8 cellular contexts compared by ENCODE assay signal in genomic region chr20:63973636-63974401, GRCh38. TPM values are rescaled to one million over a fixed set of nuclear protein-coding genes. Genes with fewer than 3 reads are reported as not detected.
A peak's percentile ranks its signal among the peaks of the same experiment; 100 is the strongest.
DNase-seq lines count a peak whose midpoint lies in the region; ATAC-seq, FAIRE-seq and TF ChIP-seq lines count a peak whose summit lies in the region.

No MANE protein-coding gene starts in this region.

- no TSS peak for BruUV-seq in A673 (replicated peaks; lab: Mats Ljungman, UMichigan)

- CTCF ChIA-PET in A673 (lab: Charles Lee) = interaction anchor here (0.5 to 1.4 kb wide), 9 partner anchors 19 to 444 kb away, joined by 3 to 8 read pairs (median 4); partner anchors contain the start of gene PTK6

- intact Hi-C loops in A673 (cut with micrococcal nuclease; ENCODE audit: unreplicated experiment) = loop anchor here (10.0 kb wide), 1 partner anchor 199 kb away; no protein-coding TSS in a partner anchor

- H3K4me1 ChIP-seq in A673 (ENCODE audit: insufficient read depth, low read length, poor library complexity, severe bottlenecking) (peaks cover 15% of the 10 kb centered on the region), rectal smooth muscle tissue (ENCODE audit: control insufficient read depth, insufficient read depth, low read length) (peaks cover 4% of the 10 kb centered on the region)

- TF ChIP-seq CTCF in A673 (conservative IDR thresholded peaks at IDR 0.05; ENCODE audit: low read depth, low read length) (peak; percentile 99), astrocyte of the spinal cord (IDR thresholded peaks at IDR 0.05; ENCODE audit: low read depth, low read length) (peak; percentile 99)

- no peaks in the 10 kb centered on the region for H3K36me3 ChIP-seq in A673 (ENCODE audit: insufficient read depth, low read length, poor library complexity, severe bottlenecking)
- no peaks in the 10 kb centered on the region for H3K36me3 ChIP-seq in rectal smooth muscle tissue (ENCODE audit: control insufficient read depth, insufficient read depth, low read length)

- ATAC-seq in GM21390 (IDR thresholded peaks at IDR 0.05; ENCODE audit: unreplicated experiment) = no peak

- in situ Hi-C loops in astrocyte of the spinal cord (cut with HindIII; ENCODE audit: low sequenced_read_pairs) = no loop called here

- H3K4me3 ChIP-seq in A673 (ENCODE audit: low read depth, low read length, poor library complexity, severe bottlenecking) = peak overlapping the region; percentile 10
- peak overlapping the region; percentile 44 for H3K4me3 ChIP-seq in astrocyte of the spinal cord (ENCODE audit: low read depth, low read length)
- peak overlapping the region; percentile 35 for H3K4me3 ChIP-seq in rectal smooth muscle tissue (ENCODE audit: low read length)

- POLR2A ChIA-PET in A673 (lab: Charles Lee; ENCODE audit: low non-redundant PET) = interaction anchor here (0.6 kb wide), 2 partner anchors 86 to 275 kb away, joined by 3 to 7 read pairs; no protein-coding TSS in a partner anchor

- peak; percentile 39 for FAIRE-seq in GM18507 (lab: Jason Lieb, UNC)

- no peaks in the 10 kb centered on the region for H3K27me3 ChIP-seq in A673 (replicated peaks; ENCODE audit: insufficient read depth, low read depth, low read length, poor library complexity)
- H3K27me3 ChIP-seq in rectal smooth muscle tissue (ENCODE audit: control insufficient read depth, insufficient read depth, low read length) = no peaks in the 10 kb centered on the region

- no peaks in the 10 kb centered on the region for H3K9me3 ChIP-seq in A673 (ENCODE audit: low read depth, low read length, poor library complexity, severe bottlenecking)

- no peak overlapping the region for H3K9ac ChIP-seq in rectal smooth muscle tissue (ENCODE audit: low read length)

- DNase-seq in A673 (ENCODE audit: low spot score) (peak; percentile 77), GM18507 (ENCODE audit: extremely low spot score, insufficient read length, low read depth) (no peak), NCI-H146 treated with DMSO at 0.1 percent for 48 hours (lab: John Stamatoyannopoulos, UW; ENCODE audit: unreplicated experiment) (peak; percentile 74), T1000 (lab: John Stamatoyannopoulos, UW) (peak; percentile 67), astrocyte of the spinal cord (ENCODE audit: low read depth, low spot score) (peak; percentile 78), hepatic stellate cell (ENCODE audit: low spot score) (peak; percentile 95)

- H3K27ac ChIP-seq in A673 (ENCODE audit: low read depth, low read length, poor library complexity, severe bottlenecking) (no peak overlapping the region), rectal smooth muscle tissue (ENCODE audit: low read depth, low read length) (no peak overlapping the region)

RNA-seq across cellular contexts. Expression of gene ZNF512B, which starts 4.1 kb away (rescaled TPM):
- 28.9 and 30.8 TPM in 2 replicates for total RNA-seq in A673 (2021)

RNA-seq across cellular contexts. Expression of gene SAMD10, which starts 5.6 kb away (rescaled TPM):
- total RNA-seq in A673 (2021) = 6.3 and 7.2 TPM in 2 replicates

RNA-seq across cellular contexts. Expression of gene PRPF6, which starts 7.1 kb away (rescaled TPM):
- total RNA-seq in A673 (2021) = 86.3 and 93.2 TPM in 2 replicates

RNA-seq across cellular contexts. Expression of gene UCKL1, which starts 17.6 kb away (rescaled TPM):
- 48.1 and 53.3 TPM in 2 replicates for total RNA-seq in A673 (2021)
